Comparison of ENCODE assay signal across 27 cellular contexts in the genomic region with DNA sequence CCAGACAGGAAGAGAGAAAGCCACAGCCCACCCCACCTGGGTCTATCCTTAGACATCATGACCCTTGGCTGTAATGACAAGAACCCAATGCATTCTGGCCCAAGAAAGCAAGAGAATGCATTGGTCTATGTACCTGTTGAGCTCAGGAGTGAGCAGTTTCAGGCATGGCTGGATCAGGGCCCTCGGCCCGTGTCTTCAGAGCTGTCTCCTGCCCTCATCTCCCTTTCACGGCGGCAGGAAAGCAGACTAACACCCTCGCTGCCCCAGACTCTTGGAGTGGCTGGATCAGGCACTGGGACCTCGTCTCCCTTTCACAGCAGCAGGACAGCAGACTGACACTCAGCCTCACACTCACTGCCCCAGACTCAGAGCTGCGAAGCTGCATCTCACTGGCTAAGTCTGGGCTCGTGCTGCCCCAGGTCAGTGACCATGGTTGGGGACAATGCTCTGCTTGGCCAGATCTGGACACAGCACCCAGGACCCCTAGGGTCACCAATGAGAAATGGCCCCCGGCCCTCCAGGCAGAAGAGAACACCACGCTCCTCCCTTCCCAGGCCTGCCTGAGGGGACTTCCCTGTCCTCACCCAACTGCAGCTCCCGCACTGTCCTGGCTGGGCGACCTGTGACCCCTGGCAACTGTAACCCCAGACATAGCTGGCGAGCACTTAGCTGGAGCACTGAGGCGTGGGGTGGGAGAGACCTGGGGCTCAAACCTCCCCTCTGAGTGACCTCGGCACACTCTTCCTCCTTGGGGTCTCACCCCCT.
"Had no signal": no experiment of that assay in that cellular context is flagged by ENCODE, and none has a peak within 500 bp of the region (broad histone marks: within the 10 kb centered on the region; RNA-seq: fewer than 3 reads in every experiment).

No MANE protein-coding gene starts in this region.

- H3K9me3 Mint-ChIP-seq: nephron had no signal

- H3K4me3 Mint-ChIP-seq: activated naive CD8-positive, alpha-beta T cell; brain; nephron had no signal

- H3K36me3 Mint-ChIP-seq: activated naive CD8-positive, alpha-beta T cell; brain had no signal

- H3K27ac ChIP-seq: ascending aorta, coronary artery, dorsolateral prefrontal cortex, left lung, pancreas, prostate gland, skin epidermis, thoracic aorta, VCaP had no signal

- H3K27ac Mint-ChIP-seq: activated naive CD8-positive, alpha-beta T cell; brain; nephron had no signal

- H3K9me3 ChIP-seq: ascending aorta, pancreas, prostate gland, thoracic aorta had no signal

- H3K4me1 Mint-ChIP-seq: brain, nephron had no signal

- H3K4me1 ChIP-seq: prostate gland had no signal

- H3K4me3 ChIP-seq: ascending aorta, coronary artery, dorsolateral prefrontal cortex, left lung, lung, pancreas, prostate gland, skin epidermis, thoracic aorta had no signal

- FAIRE-seq: frontal cortex, pancreas, TTC549 had no signal

- ATAC-seq: left lung, pancreas, sciatic nerve had no signal

- DNase-seq: activated CD4-positive, alpha-beta T cell treated with anti-CD3 and anti-CD28 coated beads, Interleukin-2, amount 50 U/mL, for 48 hours; activated CD8-positive, alpha-beta memory T cell treated with anti-CD3 and anti-CD28 coated beads for 24 hours; activated effector memory CD4-positive, alpha-beta T cell treated with Interleukin-2 at 50 U/mL for 16 hours; dorsolateral prefrontal cortex; effector memory CD4-positive, alpha-beta T cell; kidney glomerular epithelial cell; left lung; mesendoderm; retina; stimulated activated CD4-positive, alpha-beta T cell treated with anti-CD3 and anti-CD28 coated beads, Interleukin-12 subunit alpha, Interleukin-12 subunit beta, amount 100 ng/mL, for 4 hours; stimulated activated naive CD4-positive, alpha-beta T cell treated with Interleukin-2 at 50 U/mL for 16 hours; T-helper 9 cell; trophoblast cell had no signal

- H3K27me3 ChIP-seq: ascending aorta, dorsolateral prefrontal cortex, pancreas had no signal

- H3K36me3 ChIP-seq: ascending aorta, left lung, pancreas, prostate gland, thoracic aorta had no signal
